Comparison of ENCODE assay signal across 8 cellular contexts in genomic region chr12:6538420-6539275, GRCh38. TPM values are rescaled to one million over a fixed set of nuclear protein-coding genes. Genes with fewer than 3 reads are reported as not detected.
A peak's percentile ranks its signal among the peaks of the same experiment; 100 is the strongest.
DNase-seq lines count a peak whose midpoint lies in the region; ATAC-seq and TF ChIP-seq lines count a peak whose summit lies in the region.

No MANE protein-coding gene starts in this region.

- H3K4me3 Mint-ChIP-seq in dendritic cell treated with granulocyte-macrophage colony-stimulating factor and Interleukin-4, amounts not matched to agents 40 ng/mL and 50 ng/mL, for 4 days: no peak overlapping the region
- H3K4me3 Mint-ChIP-seq in Calu3 (ENCODE audit: low read depth, unreplicated experiment): no peak overlapping the region

- peaks cover 69% of the 10 kb centered on the region for H3F3A ChIP-seq in smooth muscle cell (ENCODE audit: low read depth)

- H3K9ac ChIP-seq in smooth muscle cell (ENCODE audit: low read depth): no peak overlapping the region

- H3K9me3 Mint-ChIP-seq in dendritic cell treated with granulocyte-macrophage colony-stimulating factor and Interleukin-4, amounts not matched to agents 40 ng/mL and 50 ng/mL, for 4 days: no peaks in the 10 kb centered on the region
- H3K9me3 Mint-ChIP-seq in Calu3 (ENCODE audit: low read depth, unreplicated experiment): no peaks in the 10 kb centered on the region

- no peaks in the 10 kb centered on the region for H3K27me3 ChIP-seq in smooth muscle cell (ENCODE audit: low read depth)

- CTCF ChIA-PET in Calu3 (lab: Charles Lee): interaction anchor here (1.0 to 1.6 kb wide), 3 partner anchors 15 to 73 kb away, joined by 3 to 9 read pairs (median 6); partner anchors contain the start of gene MRPL51

- peak overlapping the region; percentile 87 for H3K27ac Mint-ChIP-seq in dendritic cell treated with granulocyte-macrophage colony-stimulating factor and Interleukin-4, amounts not matched to agents 40 ng/mL and 50 ng/mL, for 4 days
- no peak overlapping the region for H3K27ac Mint-ChIP-seq in Calu3 (ENCODE audit: unreplicated experiment)

- no TSS peak for BruUV-seq in Calu3 (replicated peaks; lab: Mats Ljungman, UMichigan)

- no peak overlapping the region for H2AFZ ChIP-seq in smooth muscle cell (ENCODE audit: low read depth)

- WGBS in smooth muscle cell (ENCODE audit: low lambda C conversion rate): 76% methylated on average over 23 of the region's 23 CpGs

- intact Hi-C loops in dendritic cell treated with granulocyte-macrophage colony-stimulating factor and Interleukin-4, amounts not matched to agents 40 ng/mL and 50 ng/mL, for 4 days (cut with micrococcal nuclease): loop anchor here (2.0 to 10.0 kb wide), 2 partner anchors 64 to 116 kb away; partner anchors contain the start of gene VAMP1
- intact Hi-C loops in Calu3 (cut with micrococcal nuclease; ENCODE audit: unreplicated experiment): loop anchor here (5.0 to 10.0 kb wide), 2 partner anchors 116 to 194 kb away; partner anchors contain the start of gene TNFRSF1A

- H3K4me1 Mint-ChIP-seq in dendritic cell treated with granulocyte-macrophage colony-stimulating factor and Interleukin-4, amounts not matched to agents 40 ng/mL and 50 ng/mL, for 4 days (ENCODE audit: low read depth): peaks cover 80% of the 10 kb centered on the region
- peaks cover 34% of the 10 kb centered on the region for H3K4me1 Mint-ChIP-seq in Calu3 (ENCODE audit: low read depth, unreplicated experiment)

- no peaks in the 10 kb centered on the region for H3K9me3 ChIP-seq in smooth muscle cell (replicated peaks; ENCODE audit: low read depth)

- H3K27me3 Mint-ChIP-seq in dendritic cell treated with granulocyte-macrophage colony-stimulating factor and Interleukin-4, amounts not matched to agents 40 ng/mL and 50 ng/mL, for 4 days: no peaks in the 10 kb centered on the region
- H3K27me3 Mint-ChIP-seq in Calu3 (ENCODE audit: unreplicated experiment): no peaks in the 10 kb centered on the region

- H3K79me2 ChIP-seq in smooth muscle cell (ENCODE audit: low read depth): peaks cover 30% of the 10 kb centered on the region

- ATAC-seq in GM21576 (IDR thresholded peaks at IDR 0.05; ENCODE audit: unreplicated experiment): no peak

- peaks cover 61% of the 10 kb centered on the region for H4K20me1 ChIP-seq in smooth muscle cell (ENCODE audit: low read depth)

- no peak overlapping the region for H3K4me2 ChIP-seq in smooth muscle cell

- H3K36me3 ChIP-seq in smooth muscle cell (ENCODE audit: low read depth): no peaks in the 10 kb centered on the region

- H3K4me3 ChIP-seq in smooth muscle cell: no peak overlapping the region

- peak overlapping the region; percentile 96 for H3K27ac ChIP-seq in smooth muscle cell (ENCODE audit: low read depth)

- peaks cover 10% of the 10 kb centered on the region for H3K4me1 ChIP-seq in smooth muscle cell (ENCODE audit: low read depth)

- DNase-seq in activated CD8-positive, alpha-beta memory T cell treated with anti-CD3 and anti-CD28 coated beads for 24 hours: peak; percentile 81
- no peak for DNase-seq in activated CD8-positive, alpha-beta memory T cell treated with anti-CD3 and anti-CD28 coated beads, Interleukin-2, amount 50 U/mL, for 4 hours
- DNase-seq in smooth muscle cell (lab: John Stamatoyannopoulos, UW; ENCODE audit: unreplicated experiment) (no peak), Calu3 (no peak), NCI-H510A (lab: John Stamatoyannopoulos, UW) (no peak)

- TF ChIP-seq CTCF in smooth muscle cell (IDR thresholded peaks at IDR 0.05; ENCODE audit: borderline replicate concordance, insufficient read depth, poor library complexity, severe bottlenecking) (no peak), Calu3 (IDR thresholded peaks at IDR 0.05; ENCODE audit: unreplicated experiment) (no peak)

- peaks cover 94% of the 10 kb centered on the region for H3K36me3 Mint-ChIP-seq in dendritic cell treated with granulocyte-macrophage colony-stimulating factor and Interleukin-4, amounts not matched to agents 40 ng/mL and 50 ng/mL, for 4 days (ENCODE audit: low read depth)
- peaks cover 63% of the 10 kb centered on the region for H3K36me3 Mint-ChIP-seq in Calu3 (ENCODE audit: insufficient read depth, unreplicated experiment)

TF ChIP-seq in PFSK-1, 5 proteins besides CTCF, POLR2A, EP300 and RAD21:
- TF ChIP-seq FOXP2 (optimal IDR thresholded peaks at IDR 0.05; ENCODE audit: borderline replicate concordance, extremely low read depth, extremely low read length, insufficient read depth) (no peak), SIN3A (IDR thresholded peaks at IDR 0.05; ENCODE audit: borderline replicate concordance, insufficient read depth, low read length) (peak; percentile 97; the same call in 1 of the 2 replicates), REST (IDR thresholded peaks at IDR 0.05; ENCODE audit: insufficient read depth in 1 of 2, low read depth in 2 of 2, low read length in 2 of 2) (no peak), TAF1 (IDR thresholded peaks at IDR 0.05; ENCODE audit: borderline replicate concordance, insufficient read depth, low read length) (peak; percentile 44; the same call in 1 of the 2 replicates), POLR2AphosphoS5 (IDR thresholded peaks at IDR 0.05; ENCODE audit: low read depth, low read length) (peak; percentile 90)

RNA-seq across cellular contexts. Expression of gene GAPDH, which starts 4.3 kb away (rescaled TPM):
- 4,306 TPM for polyA plus RNA-seq in PFSK-1 (2012; ENCODE audit: insufficient read length, low read depth)
- 5,015 and 5,158 TPM in 2 replicates for total RNA-seq in smooth muscle cell
- 9,934 and 11,119 TPM in 2 replicates for polyA plus RNA-seq in smooth muscle cell
- total RNA-seq in Calu3 (2022): 2,412 and 2,552 TPM in 2 replicates

RNA-seq across cellular contexts. Expression of gene IFFO1, which starts 17.2 kb away (rescaled TPM):
- 26.4 TPM for polyA plus RNA-seq in PFSK-1 (2012; ENCODE audit: insufficient read length, low read depth)
- total RNA-seq in smooth muscle cell: 4.2 and 5.2 TPM in 2 replicates
- 13.3 and 19.1 TPM in 2 replicates for polyA plus RNA-seq in smooth muscle cell
- total RNA-seq in Calu3 (2022): 0.76 and 1.0 TPM in 2 replicates

RNA-seq across cellular contexts. Expression of gene NOP2, which starts 29.4 kb away (rescaled TPM):
- polyA plus RNA-seq in PFSK-1 (2012; ENCODE audit: insufficient read length, low read depth): 108 TPM
- total RNA-seq in smooth muscle cell (29.7 and 41.9 TPM in 2 replicates), Calu3 (2022) (86.1 and 88.5 TPM in 2 replicates)
- polyA plus RNA-seq in smooth muscle cell: 23.6 and 30.4 TPM in 2 replicates

RNA-seq across cellular contexts. Expression of gene NCAPD2, which starts 44.7 kb away (rescaled TPM):
- polyA plus RNA-seq in PFSK-1 (2012; ENCODE audit: insufficient read length, low read depth): 43.1 TPM
- total RNA-seq in smooth muscle cell (22.7 and 78.9 TPM in 2 replicates), Calu3 (2022) (78.0 and 94.7 TPM in 2 replicates)
- polyA plus RNA-seq in smooth muscle cell: 17.6 and 21.5 TPM in 2 replicates

RNA-seq across cellular contexts. Expression of gene MRPL51, which starts 45.6 kb away (rescaled TPM):
- polyA plus RNA-seq in PFSK-1 (2012; ENCODE audit: insufficient read length, low read depth): 69.7 TPM
- 122 and 126 TPM in 2 replicates for total RNA-seq in smooth muscle cell
- polyA plus RNA-seq in smooth muscle cell: 364 and 377 TPM in 2 replicates
- total RNA-seq in Calu3 (2022): 213 and 220 TPM in 2 replicates
